ENCODE assay signal across 15 cellular contexts in the genomic region with DNA sequence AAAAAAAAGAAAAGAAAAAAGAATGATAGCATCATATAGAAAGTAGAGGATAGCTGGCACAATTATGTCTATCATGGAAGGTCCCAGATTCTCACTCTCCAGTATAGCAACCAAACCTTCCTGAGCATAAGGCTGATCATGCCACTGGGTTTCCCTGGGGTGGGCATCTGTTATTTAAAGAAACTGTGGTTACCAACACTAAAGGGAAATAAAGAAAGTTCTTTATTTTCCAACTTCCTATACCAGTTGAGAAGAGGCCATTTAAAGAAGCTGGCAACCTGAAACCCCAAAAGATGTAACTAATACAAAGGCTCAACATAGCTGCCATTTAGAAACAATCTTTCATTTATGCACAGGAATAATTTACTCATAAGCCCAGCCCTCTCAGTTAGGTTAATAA. TPM values are rescaled to one million over a fixed set of nuclear protein-coding genes. Genes with fewer than 3 reads are reported as not detected.
DNase-seq lines count a peak whose midpoint lies in the region; ATAC-seq and TF ChIP-seq lines count a peak whose summit lies in the region.
"Had no signal": no experiment of that assay in that cellular context is flagged by ENCODE, and none has a peak within 500 bp of the region (broad histone marks: within the 10 kb centered on the region; RNA-seq: fewer than 3 reads in every experiment).

No MANE protein-coding gene starts in this region.

- DNase-seq in SIG-M5 treated with dmso at 0.1 percent for 504 hours (lab: John Stamatoyannopoulos, UW; ENCODE audit: unreplicated experiment): peak; percentile 39
- DNase-seq in SIG-M5 (lab: John Stamatoyannopoulos, UW): no peak
- DNase-seq in SJSA1 (ENCODE audit: low read depth in 1 of 2, low spot score in 2 of 2): no peak
- no peak for DNase-seq in fibroblast of villous mesenchyme (ENCODE audit: low read depth)
- no peak for DNase-seq in activated CD4-positive, alpha-beta T cell treated with anti-CD3 and anti-CD28 coated beads for 1 hour
- DNase-seq: activated CD4-positive, alpha-beta memory T cell treated with anti-CD3 and anti-CD28 coated beads for 36 hours; activated gamma-delta T cell treated with Interleukin-2 at 50 U/mL for 16 hours; cerebellar nuclear complex; immature natural killer cell; naive B cell; NCI-H187 had no signal

- H3K9me3 ChIP-seq in SJSA1 (replicated peaks) (no peaks in the 10 kb centered on the region), skeletal muscle satellite cell (replicated peaks; ENCODE audit: low read length) (no peaks in the 10 kb centered on the region)

- H3K4me3 ChIP-seq in SJSA1: no peak overlapping the region
- peak overlapping the region; percentile 96 for H3K4me3 ChIP-seq in fibroblast of villous mesenchyme (ENCODE audit: low read depth, low read length)
- no peak overlapping the region for H3K4me3 ChIP-seq in skeletal muscle satellite cell (ENCODE audit: low read length)

- H3K9ac ChIP-seq in skeletal muscle satellite cell (ENCODE audit: low read depth, low read length): no peak overlapping the region

- H3K27me3 ChIP-seq in SJSA1 (replicated peaks) (no peaks in the 10 kb centered on the region), skeletal muscle satellite cell (ENCODE audit: control insufficient read depth, insufficient read depth, low read length) (no peaks in the 10 kb centered on the region)

- H3K4me2 ChIP-seq in skeletal muscle satellite cell (ENCODE audit: low read length): peak overlapping the region; percentile 84

- no peak for TF ChIP-seq CTCF in fibroblast of villous mesenchyme (IDR thresholded peaks at IDR 0.05; ENCODE audit: insufficient read depth, low read depth, low read length)

- H3K4me1 ChIP-seq in SJSA1 (replicated peaks) (peaks cover 54% of the 10 kb centered on the region), skeletal muscle satellite cell (ENCODE audit: control insufficient read depth, insufficient read depth, low read length) (peaks cover 30% of the 10 kb centered on the region)

- peak overlapping the region; percentile 84 for H3K27ac ChIP-seq in SJSA1

- H3K36me3 ChIP-seq in SJSA1 (peaks cover 21% of the 10 kb centered on the region), skeletal muscle satellite cell (ENCODE audit: insufficient read depth, low read length) (no peaks in the 10 kb centered on the region)

- ATAC-seq in GM21528 (IDR thresholded peaks at IDR 0.05; ENCODE audit: low FRiP score, unreplicated experiment): no peak
- no peak for ATAC-seq in GM19324 (IDR thresholded peaks at IDR 0.05; ENCODE audit: low FRiP score, unreplicated experiment)
- ATAC-seq: esophagus mucosa had no signal

RNA-seq across cellular contexts. Expression of gene BCAT1, which starts 3.1 kb away (rescaled TPM):
- 102 and 107 TPM in 2 replicates for total RNA-seq in SJSA1 (2014; rRNA removed; shearing (Covaris generic))
- total RNA-seq in fibroblast of villous mesenchyme: 199 and 229 TPM in 2 replicates
- total RNA-seq in skeletal muscle satellite cell (2012; rRNA removed): 178 and 204 TPM in 2 replicates
